20 cellular contexts compared by ENCODE assay signal in the genomic region with DNA sequence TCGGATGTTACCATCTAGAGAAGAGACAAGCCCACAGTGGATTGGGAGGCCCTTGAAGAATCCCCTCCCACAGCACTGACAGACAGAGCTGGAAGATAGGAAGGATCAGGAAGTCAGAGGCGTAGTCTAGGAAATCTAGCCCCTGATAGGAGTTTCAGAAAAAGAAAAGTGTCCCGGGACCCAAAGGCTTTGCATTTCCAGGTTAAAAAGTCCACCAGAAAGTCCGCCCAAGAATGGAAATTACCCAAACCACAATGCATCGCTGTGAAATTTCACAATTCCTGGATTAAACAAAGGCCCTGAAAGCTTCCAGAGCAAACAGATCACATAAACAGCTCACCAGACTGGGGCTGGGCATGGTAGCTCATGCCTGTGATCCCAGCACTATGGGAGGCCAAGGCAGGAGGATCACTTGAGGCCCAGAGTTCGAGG.
DNase-seq lines count a peak whose midpoint lies in the region; ATAC-seq, FAIRE-seq and TF ChIP-seq lines count a peak whose summit lies in the region.
"Had no signal": no experiment of that assay in that cellular context is flagged by ENCODE, and none has a peak within 500 bp of the region (broad histone marks: within the 10 kb centered on the region; RNA-seq: fewer than 3 reads in every experiment).

No MANE protein-coding gene starts in this region.

- WGBS in suprapubic skin: 77% methylated on average over 6 of the region's 6 CpGs
- 91 to 92% (median 92%) methylated on average over 6 of the region's 6 CpGs for WGBS in small intestine, 3 donors
- 91 to 97% (median 97%) methylated on average over 6 of the region's 6 CpGs for WGBS in psoas muscle, 3 donors

- TF ChIP-seq CTCF in WTC11 (IDR thresholded peaks at IDR 0.05) (no peak), fibroblast of pulmonary artery (IDR thresholded peaks at IDR 0.05; ENCODE audit: low read length, missing control alignments) (no peak), suprapubic skin (IDR thresholded peaks at IDR 0.05) (no peak), psoas muscle (IDR thresholded peaks at IDR 0.05) (no peak)

- peaks cover 26% of the 10 kb centered on the region for H3K36me3 Mint-ChIP-seq in WTC11

- peaks cover 9% of the 10 kb centered on the region for H3K9me3 Mint-ChIP-seq in WTC11

- H3K9me3 ChIP-seq in suprapubic skin: no peaks in the 10 kb centered on the region
- H3K9me3 ChIP-seq in small intestine (ENCODE audit: control insufficient read depth, low read depth): no peaks in the 10 kb centered on the region
- H3K9me3 ChIP-seq in psoas muscle: no peaks in the 10 kb centered on the region
- H3K9me3 ChIP-seq: heart left ventricle, mucosa of descending colon, Peyer's patch had no signal

- H3K27ac Mint-ChIP-seq in WTC11: peak overlapping the region; percentile 86

- DNase-seq in GM04504 (ENCODE audit: low read depth) (peak; percentile 63), WTC11 (ENCODE audit: low spot score) (no peak), fibroblast of pulmonary artery (ENCODE audit: low read depth) (peak; percentile 66), non-pigmented ciliary epithelial cell (ENCODE audit: low read depth) (peak; percentile 17), suprapubic skin (ENCODE audit: low spot score in 2 of 2) (no peak), small intestine (no peak), psoas muscle (no peak)
- no peak for DNase-seq in stimulated activated CD8-positive, alpha-beta memory T cell treated with anti-CD3 and anti-CD28 coated beads, Interleukin-4, amount 100 ng/mL, for 48 hours
- DNase-seq: amygdala, H7, heart left ventricle, mucosa of descending colon, NCI-H1105 treated with DMSO at 0.1 percent for 48 hours, Peyer's patch, posterior cingulate gyrus, substantia nigra had no signal

- peaks cover 56% of the 10 kb centered on the region for H3K36me3 ChIP-seq in suprapubic skin
- H3K36me3 ChIP-seq in small intestine (ENCODE audit: control insufficient read depth in 2 of 2, insufficient read depth in 2 of 2, low read length in 2 of 2): peaks cover 0 to 3% of the 10 kb centered on the region in 2 donors
- H3K36me3 ChIP-seq in psoas muscle (ENCODE audit: insufficient read depth in 1 of 2, low read depth in 1 of 2): peaks cover 0 to 53% of the 10 kb centered on the region in 2 donors

- no peak for TF ChIP-seq EP300 in suprapubic skin (IDR thresholded peaks at IDR 0.05)

- intact Hi-C loops in psoas muscle (cut with DNase I): no loop called here

- CTCF ChIA-PET in WTC11 (lab: Charles Lee): interaction anchor here (0.5 to 5.9 kb wide), 9 partner anchors 12 to 247 kb away, joined by 3 to 36 read pairs (median 8); no protein-coding TSS in a partner anchor

- H3K4me1 Mint-ChIP-seq in WTC11: peaks cover 26% of the 10 kb centered on the region

- H3K4me1 ChIP-seq in suprapubic skin (no peaks in the 10 kb centered on the region), small intestine (ENCODE audit: control insufficient read depth in 2 of 2, insufficient read depth in 1 of 2, low read depth in 1 of 2, low read length in 1 of 2) (no peaks in the 10 kb centered on the region), psoas muscle (no peaks in the 10 kb centered on the region)
- H3K4me1 ChIP-seq: Peyer's patch had no signal

- H3K4me3 Mint-ChIP-seq in WTC11: no peak overlapping the region

- H3K27ac ChIP-seq in suprapubic skin (no peak overlapping the region), small intestine (ENCODE audit: low read depth in 1 of 2, low read length in 1 of 2) (no peak overlapping the region), psoas muscle (no peak overlapping the region)
- H3K27ac ChIP-seq: KMS-11, Peyer's patch had no signal

- no peaks in the 10 kb centered on the region for H3K27me3 Mint-ChIP-seq in WTC11 (ENCODE audit: low read depth)

- H3K4me3 ChIP-seq in fibroblast of pulmonary artery (replicated peaks; ENCODE audit: low read depth, low read length) (no peak overlapping the region), suprapubic skin (no peak overlapping the region), small intestine (ENCODE audit: low read depth in 1 of 2, low read length in 2 of 2) (no peak overlapping the region), psoas muscle (no peak overlapping the region)
- H3K4me3 ChIP-seq: coronary artery, heart left ventricle, mucosa of descending colon, Peyer's patch had no signal

- no peaks in the 10 kb centered on the region for H3K27me3 ChIP-seq in suprapubic skin
- no peaks in the 10 kb centered on the region for H3K27me3 ChIP-seq in small intestine (ENCODE audit: control insufficient read depth in 2 of 2, insufficient read depth in 2 of 2, low read length in 2 of 2)
- H3K27me3 ChIP-seq in psoas muscle (ENCODE audit: insufficient read depth in 3 of 3, low read length in 2 of 3): no peaks in the 10 kb centered on the region
- H3K27me3 ChIP-seq: heart left ventricle, Peyer's patch had no signal

- POLR2A ChIA-PET in WTC11 (lab: Charles Lee): no interaction called here

- TF ChIP-seq POLR2A in suprapubic skin (IDR thresholded peaks at IDR 0.05): no peak

- FAIRE-seq in small intestine (lab: Jason Lieb, UNC): no peak
- FAIRE-seq: GM12891, keratinocyte had no signal

- ATAC-seq in WTC11: no peak
- ATAC-seq in psoas muscle: no peak
- ATAC-seq: mucosa of descending colon had no signal

TF ChIP-seq in WTC11, 78 proteins besides CTCF, POLR2A, EP300 and RAD21:
- TF ChIP-seq ZNF121 (CRISPR knock-in tag; IDR thresholded peaks at IDR 0.05): 0 out of 2 replicates have a peak, but pooled peaks have one; percentile 47
- TF ChIP-seq, protein P1, sequence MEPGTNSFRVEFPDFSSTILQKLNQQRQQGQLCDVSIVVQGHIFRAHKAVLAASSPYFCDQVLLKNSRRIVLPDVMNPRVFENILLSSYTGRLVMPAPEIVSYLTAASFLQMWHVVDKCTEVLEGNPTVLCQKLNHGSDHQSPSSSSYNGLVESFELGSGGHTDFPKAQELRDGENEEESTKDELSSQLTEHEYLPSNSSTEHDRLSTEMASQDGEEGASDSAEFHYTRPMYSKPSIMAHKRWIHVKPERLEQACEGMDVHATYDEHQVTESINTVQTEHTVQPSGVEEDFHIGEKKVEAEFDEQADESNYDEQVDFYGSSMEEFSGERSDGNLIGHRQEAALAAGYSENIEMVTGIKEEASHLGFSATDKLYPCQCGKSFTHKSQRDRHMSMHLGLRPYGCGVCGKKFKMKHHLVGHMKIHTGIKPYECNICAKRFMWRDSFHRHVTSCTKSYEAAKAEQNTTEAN (CRISPR knock-in tag; IDR thresholded peaks at IDR 0.05): no peak
TF ChIP-seq in WTC11: peak in this region for 1.

Comparison
In these comparisons a context has a peak if more than half of its experiments do, and no peak if none do; other contexts are left out.
1. DNase-seq: peak in GM04504 (single experiment), fibroblast of pulmonary artery (single experiment) and non-pigmented ciliary epithelial cell (single experiment); none in WTC11 (single experiment), stimulated activated CD8-positive, alpha-beta memory T cell treated with anti-CD3 and anti-CD28 coated beads, Interleukin-4, amount 100 ng/mL, for 48 hours (single experiment), suprapubic skin (0 of 2), small intestine (single experiment) and psoas muscle (0 of 2).